17 cellular contexts compared by ENCODE assay signal in genomic region chr9:14043491-14043890, GRCh38.
DNase-seq lines count a peak whose midpoint lies in the region; ATAC-seq, FAIRE-seq and TF ChIP-seq lines count a peak whose summit lies in the region.
"Had no signal": no experiment of that assay in that cellular context is flagged by ENCODE, and none has a peak within 500 bp of the region (broad histone marks: within the 10 kb centered on the region; RNA-seq: fewer than 3 reads in every experiment).

No MANE protein-coding gene starts in this region.

- no peaks in the 10 kb centered on the region for H3K9me1 ChIP-seq in K562 (ENCODE audit: control insufficient read depth, insufficient read depth, low read length)

- POLR2A ChIA-PET in K562 (lab: Yijun Ruan, JAX): no interaction called here

- TF ChIP-seq RAD21 in K562 (CRISPR knock-in tag; conservative IDR thresholded peaks at IDR 0.05 in 1 of 2, IDR thresholded peaks at IDR 0.05 in 1 of 2): no peak

- no peaks in the 10 kb centered on the region for H4K20me1 ChIP-seq in K562 (replicated peaks; ENCODE audit: control insufficient read depth, insufficient read depth, low read length)

- in situ Hi-C loops in K562 (cut with MboI): no loop called here

- no peak for TF ChIP-seq POLR2A in K562 (conservative IDR thresholded peaks at IDR 0.05)

- H3K36me3 ChIP-seq in K562 (ENCODE audit: control insufficient read depth, insufficient read depth, low read length): no peaks in the 10 kb centered on the region

- H3K79me2 ChIP-seq in K562 (ENCODE audit: control insufficient read depth, insufficient read depth, low read length): no peaks in the 10 kb centered on the region

- no peak for ATAC-seq in K562
- no peak for ATAC-seq in left ventricle myocardium superior
- ATAC-seq in esophagus mucosa: no peak
- ATAC-seq: CD8-positive, alpha-beta T cell; Panc1; Right ventricle myocardium inferior had no signal

- H2AFZ ChIP-seq in K562 (ENCODE audit: low read depth, low read length): no peak overlapping the region

- intact Hi-C loops in K562 (cut with micrococcal nuclease): no loop called here
- intact Hi-C loops in left ventricle myocardium superior (cut with micrococcal nuclease): no loop called here

- CTCF ChIA-PET in K562 (lab: Yijun Ruan, JAX; ENCODE audit: low intra/inter-chr PET ratio): no interaction called here

- DNase-seq in M059J (ENCODE audit: low read depth): peak; percentile 10
- DNase-seq in K562 (ENCODE audit: extremely low read depth in 1 of 4, low spot score in 3 of 4): no peak
- peak; percentile 61 for DNase-seq in fibroblast of mammary gland (ENCODE audit: low read depth)
- DNase-seq in renal cortical epithelial cell (ENCODE audit: low read depth): peak; percentile 81
- DNase-seq in nucleus accumbens (lab: John Stamatoyannopoulos, UW): no peak
- DNase-seq in left ventricle myocardium superior: no peak
- DNase-seq: CD8-positive, alpha-beta T cell; DND-41; GF-D8; Karpas-422; NCI-H1417; NCI-H1930; NCI-H2171; NCI-H774 had no signal

- no peaks in the 10 kb centered on the region for H3K9me3 ChIP-seq in K562 (replicated peaks; ENCODE audit: control insufficient read depth, insufficient read depth, low read depth, low read length)

- no peak overlapping the region for H3K27ac ChIP-seq in K562 (ENCODE audit: extremely low read depth, low read depth, low read length)

- BruUV-seq in K562 (replicated peaks; lab: Mats Ljungman, UMichigan): no TSS peak

- no peaks in the 10 kb centered on the region for H3K4me1 ChIP-seq in K562 (replicated peaks in 1 of 2; ENCODE audit: control insufficient read depth in 2 of 2, insufficient read depth in 2 of 2, low read length in 2 of 2)

- WGBS in K562 (ENCODE audit: insufficient coverage, low coverage, missing lambda C conversion rate): 0% methylated on average over 1 of the region's 1 CpG

- no peak for TF ChIP-seq CTCF in K562 (IDR thresholded peaks at IDR 0.05 in 2 of 3, conservative IDR thresholded peaks at IDR 0.05 in 1 of 3; ENCODE audit: insufficient read depth in 2 of 3, low read depth in 1 of 3, low read length in 3 of 3)
- TF ChIP-seq CTCF in fibroblast of mammary gland (conservative IDR thresholded peaks at IDR 0.05; ENCODE audit: control insufficient read depth, insufficient read depth, low read depth, low read length): no peak

- H3K4me2 ChIP-seq in K562 (ENCODE audit: insufficient read depth, low read length): no peak overlapping the region

- H3K9ac ChIP-seq in K562 (ENCODE audit: insufficient read depth in 1 of 2, low read depth in 2 of 2, low read length in 2 of 2): no peak overlapping the region

- peaks cover 0 to 9% of the 10 kb centered on the region in 2 experiments; a peak in 1 of 5 replicates for H3K27me3 ChIP-seq in K562 (ENCODE audit: control insufficient read depth in 2 of 2, insufficient read depth in 2 of 2, low read length in 2 of 2)

- no peak for FAIRE-seq in K562 (lab: Jason Lieb, UNC)

- H3K4me3 ChIP-seq in K562 (no peak overlapping the region), fibroblast of mammary gland (ENCODE audit: control insufficient read depth, low read depth, low read length) (no peak overlapping the region)

- TF ChIP-seq EP300 in K562 (IDR thresholded peaks at IDR 0.05; ENCODE audit: low read length): no peak

TF ChIP-seq in K562, 482 proteins besides CTCF, POLR2A, EP300 and RAD21:
- TF ChIP-seq FOXP4 (CRISPR knock-in tag; IDR thresholded peaks at IDR 0.05; ENCODE audit: borderline replicate concordance) (no peak), MYNN (IDR thresholded peaks at IDR 0.05) (no peak), MYNN (CRISPR knock-in tag; IDR thresholded peaks at IDR 0.05) (no peak), PBX2 (CRISPR knock-in tag; IDR thresholded peaks at IDR 0.05; ENCODE audit: low read depth) (no peak), PBX2 (tag; conservative IDR thresholded peaks at IDR 0.05; ENCODE audit: low read depth) (0 out of 2 replicates have a peak, but pooled peaks have one; percentile 36)

Comparison
In these comparisons a context has a peak if more than half of its experiments do, and no peak if none do; other contexts are left out.
1. DNase-seq: peak in M059J (single experiment), fibroblast of mammary gland (single experiment) and renal cortical epithelial cell (single experiment); none in K562 (0 of 4), nucleus accumbens (0 of 56) and left ventricle myocardium superior (single experiment).